Comparison of ENCODE assay signal across 12 cellular contexts in genomic region chr2:14427982-14428567, GRCh38.
A peak's percentile ranks its signal among the peaks of the same experiment; 100 is the strongest.
DNase-seq lines count a peak whose midpoint lies in the region; ATAC-seq, FAIRE-seq and TF ChIP-seq lines count a peak whose summit lies in the region.
"Had no signal": no experiment of that assay in that cellular context is flagged by ENCODE, and none has a peak within 500 bp of the region (broad histone marks: within the 10 kb centered on the region; RNA-seq: fewer than 3 reads in every experiment).

No MANE protein-coding gene starts in this region.

- SMC1A ChIA-PET in GM12878 (lab: Charles Lee; ENCODE audit: uncharacterized antibody, unreplicated experiment) = interaction anchor here (1.0 to 1.7 kb wide), 3 partner anchors 20 to 122 kb away, joined by 3 to 4 read pairs (median 3); no protein-coding TSS in a partner anchor

- TF ChIP-seq EP300 in GM12878 (IDR thresholded peaks at IDR 0.05; ENCODE audit: borderline replicate concordance in 1 of 2, control insufficient read depth in 1 of 2, low read depth in 2 of 2, low read length in 2 of 2) = no peak

- 2% methylated on average over 2 of the region's 2 CpGs for whole genome bisulfite sequencing in GM12878 (ENCODE audit: insufficient coverage, insufficient replicate concordance, low lambda C conversion rate, missing lambda C conversion rate)

- intact Hi-C loops in GM12878 (cut with micrococcal nuclease; ENCODE audit: unreplicated experiment) = loop anchor here (2.0 kb wide), 1 partner anchor 475 kb away; no protein-coding TSS in a partner anchor

- no peak for TF ChIP-seq POLR2A in GM12878 (IDR thresholded peaks at IDR 0.05; ENCODE audit: low read depth, low read length)

- no peak overlapping the region for H3K9ac ChIP-seq in GM12878 (ENCODE audit: control insufficient read depth, insufficient read depth, low read length)

- no peak for ATAC-seq in GM12878
- ATAC-seq in GM21619 (IDR thresholded peaks at IDR 0.05; ENCODE audit: unreplicated experiment) = no peak
- ATAC-seq: activated CD4-positive, alpha-beta T cell treated with anti-CD3 and anti-CD28 coated beads for 36 hours had no signal

- no peak overlapping the region for H2AFZ ChIP-seq in GM12878 (ENCODE audit: control insufficient read depth, low read depth, low read length)

- peak; percentile 47 for TF ChIP-seq CTCF in AG04450 (IDR thresholded peaks at IDR 0.05; ENCODE audit: low read depth, low read length)
- peak in 1 of 3 experiments; percentile 19; a peak in 1 of 6 replicates for TF ChIP-seq CTCF in GM12878 (IDR thresholded peaks at IDR 0.05 in 2 of 3, conservative IDR thresholded peaks at IDR 0.05 in 1 of 3; ENCODE audit: control insufficient read depth in 2 of 3, extremely low read depth in 1 of 3, insufficient read depth in 1 of 3, low read depth in 3 of 3, low read length in 3 of 3)

- no peaks in the 10 kb centered on the region for H3K9me3 ChIP-seq in AG04450 (ENCODE audit: control insufficient read depth, insufficient read depth, low read length)
- no peaks in the 10 kb centered on the region; the same call in 2 of the 3 replicates for H3K9me3 ChIP-seq in GM12878 (replicated peaks; ENCODE audit: control insufficient read depth, insufficient read depth, low read length)

- RAD21 ChIA-PET in GM12878 (lab: Charles Lee; ENCODE audit: unreplicated experiment) = interaction anchor here (1.2 to 1.3 kb wide), 2 partner anchors 122 to 133 kb away, joined by 3 read pairs; no protein-coding TSS in a partner anchor

- FAIRE-seq in GM12878 (lab: Jason Lieb, UNC) = no peak
- FAIRE-seq: kidney had no signal

- in situ Hi-C loops in GM12878 (cut with MboI) = no loop called here

- CTCF ChIA-PET in AG04450 (lab: Charles Lee) = interaction anchor here (0.7 kb wide), 1 partner anchor 207 kb away, joined by 4 read pairs; no protein-coding TSS in a partner anchor
- CTCF ChIA-PET in GM12878 (lab: Yijun Ruan, JAX) = interaction anchor here (0.7 to 1.0 kb wide), 4 partner anchors 8 to 474 kb away, joined by 3 read pairs; no protein-coding TSS in a partner anchor

- no peaks in the 10 kb centered on the region for H4K20me1 ChIP-seq in GM12878 (ENCODE audit: control insufficient read depth, insufficient read depth)

- TF ChIP-seq RAD21 in GM12878 (IDR thresholded peaks at IDR 0.05; ENCODE audit: insufficient read depth, low read depth, low read length) = peak; percentile 27; the same call in 1 of the 2 replicates

- no peaks in the 10 kb centered on the region for H3K79me2 ChIP-seq in GM12878 (ENCODE audit: control insufficient read depth, insufficient read depth, low read length)

- no TSS peak for BruUV-seq in GM12878 (replicated peaks; lab: Mats Ljungman, UMichigan)

- H3K27ac ChIP-seq in AG04450 (ENCODE audit: low read depth, low read length) = no peak overlapping the region
- no peak overlapping the region for H3K27ac ChIP-seq in GM12878 (ENCODE audit: control insufficient read depth, insufficient read depth)

- H3K4me1 ChIP-seq in GM12878 (ENCODE audit: control insufficient read depth, insufficient read depth, low read length) = no peaks in the 10 kb centered on the region

- DNase-seq in AG04450 (ENCODE audit: low read depth, low spot score) (peak; percentile 43), HT1080 (ENCODE audit: low read depth) (peak; percentile 48), GM12878 (ENCODE audit: low read depth, low spot score) (no peak), kidney tubule cell (ENCODE audit: low spot score) (peak; percentile 15), SW 1271 (lab: John Stamatoyannopoulos, UW) (no peak), germinal center (ENCODE audit: low spot score) (no peak), COLO668 (lab: John Stamatoyannopoulos, UW; ENCODE audit: unreplicated experiment) (no peak)
- DNase-seq: activated CD4-positive, alpha-beta T cell treated with anti-CD3 and anti-CD28 coated beads for 36 hours; endodermal cell; kidney; NCI-H1048 had no signal

- no peaks in the 10 kb centered on the region for H3K27me3 ChIP-seq in AG04450 (ENCODE audit: control insufficient read depth, insufficient read depth, low read length)
- no peaks in the 10 kb centered on the region for H3K27me3 ChIP-seq in GM12878 (replicated peaks in 1 of 2; ENCODE audit: control insufficient read depth in 2 of 2, insufficient read depth in 2 of 2, low read length in 1 of 2)

- H3K36me3 ChIP-seq in GM12878 (ENCODE audit: control insufficient read depth in 2 of 2, insufficient read depth in 2 of 2, low read length in 1 of 2) = no peaks in the 10 kb centered on the region

- POLR2A ChIA-PET in AG04450 (lab: Yijun Ruan, JAX) (no interaction called here), GM12878 (lab: Charles Lee) (interaction anchor here (0.8 kb wide), 1 partner anchor 14 kb away, joined by 3 read pairs; no protein-coding TSS in a partner anchor)

- no peak overlapping the region for H3K4me2 ChIP-seq in GM12878 (ENCODE audit: control insufficient read depth, insufficient read depth)

- no peak overlapping the region for H3K4me3 ChIP-seq in AG04450 (ENCODE audit: low read depth, low read length)
- H3K4me3 ChIP-seq in GM12878 = no peak overlapping the region

TF ChIP-seq in GM12878, 131 proteins besides CTCF, POLR2A, EP300 and RAD21 (continues in another document):
- no peak for TF ChIP-seq MEF2A (IDR thresholded peaks at IDR 0.05; ENCODE audit: insufficient read depth, low read depth, low read length)
- no peak for TF ChIP-seq ZSCAN29 (IDR thresholded peaks at IDR 0.05)
- no peak for TF ChIP-seq MAX (IDR thresholded peaks at IDR 0.05; ENCODE audit: low read depth, low read length)
- TF ChIP-seq WRNIP1 (IDR thresholded peaks at IDR 0.05; ENCODE audit: borderline replicate concordance, low read depth, low read length) = no peak
- TF ChIP-seq BMI1 (IDR thresholded peaks at IDR 0.05; ENCODE audit: borderline replicate concordance) = no peak
- TF ChIP-seq MXI1 (IDR thresholded peaks at IDR 0.05; ENCODE audit: low read depth, low read length) = no peak
- no peak for TF ChIP-seq CBX3 (IDR thresholded peaks at IDR 0.05; ENCODE audit: borderline replicate concordance, low read depth)
- no peak for TF ChIP-seq FOS (IDR thresholded peaks at IDR 0.05; ENCODE audit: borderline replicate concordance, extremely low read depth, insufficient read length)
- no peak for TF ChIP-seq ZBED1 (IDR thresholded peaks at IDR 0.05; ENCODE audit: borderline replicate concordance)
- TF ChIP-seq ATF2 (IDR thresholded peaks at IDR 0.05; ENCODE audit: low read length) = no peak
- no peak for TF ChIP-seq TCF3 (IDR thresholded peaks at IDR 0.05; ENCODE audit: borderline replicate concordance, insufficient read depth, low read depth, low read length)
- no peak for TF ChIP-seq REST (IDR thresholded peaks at IDR 0.05; ENCODE audit: low read depth, low read length)

Comparison
In these comparisons a context has a peak if more than half of its experiments do, and no peak if none do; other contexts are left out.
1. DNase-seq: peak in AG04450 (single experiment), HT1080 (single experiment) and kidney tubule cell (single experiment); none in GM12878 (single experiment), SW 1271 (0 of 2), germinal center (single experiment) and COLO668 (single experiment).